In genomic region chrX:23782863-23783568, GRCh38 we compare ENCODE assay signal across 1 cellular context.
TF ChIP-seq lines count a peak whose summit lies in the region.

Gene SAT1 (plus strand): TSS chrX:23783173. CDS start chrX:23783352, 179 bp downstream.

TF ChIP-seq in HepG2, 621 proteins besides CTCF, POLR2A, EP300 and RAD21 (continued from another document and continues in another):
- peak; percentile 39; the same call in 1 of the 2 replicates for TF ChIP-seq STAT6 (CRISPR knock-in tag; IDR thresholded peaks at IDR 0.05; ENCODE audit: borderline replicate concordance)
- peak; percentile 57; the same call in 1 of the 2 replicates for TF ChIP-seq THAP9 (CRISPR knock-in tag; IDR thresholded peaks at IDR 0.05; ENCODE audit: borderline replicate concordance)
- TF ChIP-seq ZNF280B (CRISPR knock-in tag; IDR thresholded peaks at IDR 0.05; ENCODE audit: borderline replicate concordance), result peak; percentile 64; the same call in 1 of the 2 replicates
- no peak for TF ChIP-seq ZNF546 (CRISPR knock-in tag; conservative IDR thresholded peaks at IDR 0.05)
- peak; percentile 72 for TF ChIP-seq STAG1 (CRISPR knock-in tag; IDR thresholded peaks at IDR 0.05)
- peak; percentile 55; the same call in 1 of the 2 replicates for TF ChIP-seq ZKSCAN8 (CRISPR knock-in tag; IDR thresholded peaks at IDR 0.05; ENCODE audit: borderline replicate concordance)
- peak; percentile 51; the same call in 1 of the 2 replicates for TF ChIP-seq ZNF121 (CRISPR knock-in tag; IDR thresholded peaks at IDR 0.05)
- 0 out of 2 replicates have a peak, but pooled peaks have one; percentile 31 for TF ChIP-seq FOSL2 (CRISPR knock-in tag; IDR thresholded peaks at IDR 0.05)
- TF ChIP-seq ATF4 (CRISPR knock-in tag; IDR thresholded peaks at IDR 0.05), result peak in 1 of 2 experiments; percentile 61; a peak in 1 of 4 replicates
- no peak for TF ChIP-seq BATF2 (CRISPR knock-in tag; IDR thresholded peaks at IDR 0.05)
- TF ChIP-seq TBL1XR1 (IDR thresholded peaks at IDR 0.05; ENCODE audit: borderline replicate concordance, low read length, partially characterized antibody), result peak; percentile 56
- TF ChIP-seq E2F2 (CRISPR knock-in tag; IDR thresholded peaks at IDR 0.05; ENCODE audit: borderline replicate concordance), result no peak
- TF ChIP-seq KLF15 (CRISPR knock-in tag; IDR thresholded peaks at IDR 0.05; ENCODE audit: borderline replicate concordance), result no peak
- no peak for TF ChIP-seq PLSCR1 (CRISPR knock-in tag; IDR thresholded peaks at IDR 0.05; ENCODE audit: borderline replicate concordance)
- TF ChIP-seq UBTF (CRISPR knock-in tag; IDR thresholded peaks at IDR 0.05), result peak; percentile 22; the same call in 1 of the 2 replicates
- TF ChIP-seq TP53 (CRISPR knock-in tag; conservative IDR thresholded peaks at IDR 0.05), result no peak
- peak; percentile 55 for TF ChIP-seq GABPA (IDR thresholded peaks at IDR 0.05; ENCODE audit: low read depth, low read length)
- peak; percentile 86 for TF ChIP-seq GABPA (CRISPR knock-in tag; IDR thresholded peaks at IDR 0.05; ENCODE audit: low read depth)
- TF ChIP-seq ZNF549 (CRISPR knock-in tag; IDR thresholded peaks at IDR 0.05), result no peak
- TF ChIP-seq RNF2 (conservative IDR thresholded peaks at IDR 0.05; ENCODE audit: low read depth), result no peak
- peak; percentile 62 for TF ChIP-seq RARA (CRISPR knock-in tag; IDR thresholded peaks at IDR 0.05)
- no peak for TF ChIP-seq ARID2 (CRISPR knock-in tag; IDR thresholded peaks at IDR 0.05; ENCODE audit: borderline replicate concordance)
- TF ChIP-seq ZMAT3 (CRISPR knock-in tag; conservative IDR thresholded peaks at IDR 0.05), result 0 out of 2 replicates have a peak, but pooled peaks have one; percentile 35
- peak; percentile 56; the same call in 1 of the 2 replicates for TF ChIP-seq CREM (IDR thresholded peaks at IDR 0.05)
- no peak for TF ChIP-seq CREM (CRISPR knock-in tag; IDR thresholded peaks at IDR 0.05)
- no peak for TF ChIP-seq HES4 (CRISPR knock-in tag; IDR thresholded peaks at IDR 0.05; ENCODE audit: borderline replicate concordance)
- TF ChIP-seq NFKB2 (CRISPR knock-in tag; IDR thresholded peaks at IDR 0.05; ENCODE audit: borderline replicate concordance), result peak; percentile 37; the same call in 1 of the 2 replicates
- no peak for TF ChIP-seq ZNF883 (CRISPR knock-in tag; IDR thresholded peaks at IDR 0.05; ENCODE audit: not compliant biosample characterization)
- peak; percentile 70 for TF ChIP-seq ZGPAT (CRISPR knock-in tag; IDR thresholded peaks at IDR 0.05)
- no peak for TF ChIP-seq ZNF569 (CRISPR knock-in tag; IDR thresholded peaks at IDR 0.05; ENCODE audit: borderline replicate concordance)
- TF ChIP-seq MYC (CRISPR knock-in tag; IDR thresholded peaks at IDR 0.05; ENCODE audit: borderline replicate concordance), result no peak; the same call in 1 of the 2 replicates
- no peak; the same call in 1 of the 2 replicates for TF ChIP-seq ZNF782 (CRISPR knock-in tag; IDR thresholded peaks at IDR 0.05; ENCODE audit: borderline replicate concordance)
- TF ChIP-seq DMAP1 (CRISPR knock-in tag; IDR thresholded peaks at IDR 0.05), result 0 out of 2 replicates have a peak, but pooled peaks have one; percentile 22
- TF ChIP-seq ZNF142 (CRISPR knock-in tag; IDR thresholded peaks at IDR 0.05), result no peak
